15 cellular contexts compared by ENCODE assay signal in the genomic region with DNA sequence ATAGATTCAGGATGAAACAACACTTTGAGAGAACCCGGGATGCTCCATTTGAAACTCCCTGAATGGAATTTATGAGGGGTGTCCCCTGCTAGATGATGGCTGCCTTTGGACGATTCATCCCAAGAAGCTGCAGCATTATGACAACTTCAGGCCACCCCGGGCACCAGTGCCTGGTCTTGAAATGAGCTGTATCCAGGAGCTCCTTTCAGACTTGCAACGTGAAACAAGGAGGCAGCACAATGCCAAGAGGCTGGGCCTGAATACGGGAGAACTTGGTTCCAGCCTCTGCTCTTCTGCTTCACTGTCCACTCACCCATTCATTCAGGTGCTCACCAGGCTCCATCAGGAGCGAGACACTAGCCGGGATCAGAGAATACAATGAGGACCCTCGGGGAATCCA.
A peak's percentile ranks its signal among the peaks of the same experiment; 100 is the strongest.
DNase-seq lines count a peak whose midpoint lies in the region; ATAC-seq, FAIRE-seq and TF ChIP-seq lines count a peak whose summit lies in the region.
"Had no signal": no experiment of that assay in that cellular context is flagged by ENCODE, and none has a peak within 500 bp of the region (broad histone marks: within the 10 kb centered on the region; RNA-seq: fewer than 3 reads in every experiment).

No MANE protein-coding gene starts in this region.

- no peak for DNase-seq in MCF 10A (ENCODE audit: unreplicated experiment)
- DNase-seq in mammary epithelial cell, result no peak
- DNase-seq in WTC11 (ENCODE audit: low spot score), result no peak
- peak; percentile 29 for DNase-seq in kidney
- no peak for DNase-seq in type B pancreatic cell (ENCODE audit: extremely low spot score, unreplicated experiment)
- DNase-seq in dorsolateral prefrontal cortex, result no peak
- no peak for DNase-seq in stimulated activated naive CD4-positive, alpha-beta T cell treated with Interleukin-2 at 50 U/mL for 16 hours (lab: John Stamatoyannopoulos, UW)
- DNase-seq: adrenal gland, NCI-H1092, NCI-H226, ovary, PC-3, trophoblast cell had no signal

- 86% methylated on average over 8 of the region's 8 CpGs for WGBS in mammary epithelial cell (ENCODE audit: low coverage, missing lambda C conversion rate)

- no peak overlapping the region for H3K4me2 ChIP-seq in mammary epithelial cell (ENCODE audit: insufficient read depth, low read depth, low read length)

- H3K79me2 ChIP-seq in mammary epithelial cell (ENCODE audit: insufficient read depth, low read length), result peaks cover 14% of the 10 kb centered on the region

- no peaks in the 10 kb centered on the region for H3K9me3 ChIP-seq in mammary epithelial cell (replicated peaks; ENCODE audit: insufficient read depth, low read length)
- no peaks in the 10 kb centered on the region for H3K9me3 ChIP-seq in kidney (ENCODE audit: control insufficient read depth in 1 of 2, low read length in 2 of 2)
- H3K9me3 ChIP-seq: adrenal gland, ovary had no signal

- H3K4me1 ChIP-seq in mammary epithelial cell (ENCODE audit: insufficient read depth, low read length) (peaks cover 61% of the 10 kb centered on the region), kidney (ENCODE audit: control insufficient read depth in 1 of 2, insufficient read depth in 1 of 2, low read depth in 1 of 2, low read length in 2 of 2) (peaks cover 5 to 27% of the 10 kb centered on the region in 2 donors)

- no peak overlapping the region for H2AFZ ChIP-seq in mammary epithelial cell (ENCODE audit: low read depth, low read length)

- POLR2A ChIA-PET in MCF 10A (lab: Yijun Ruan, JAX), result interaction anchor here (1.3 kb wide), 2 partner anchors 8 to 81 kb away, joined by 3 to 4 read pairs; no protein-coding TSS in a partner anchor
- POLR2A ChIA-PET in WTC11 (lab: Charles Lee), result no interaction called here

- H3K4me3 ChIP-seq in mammary epithelial cell (replicated peaks in 1 of 3; ENCODE audit: insufficient read depth in 1 of 3, low read depth in 2 of 3, low read length in 3 of 3) (no peak overlapping the region), kidney (ENCODE audit: low read length in 2 of 2) (no peak overlapping the region), dorsolateral prefrontal cortex (no peak overlapping the region)
- H3K4me3 ChIP-seq: adrenal gland, ovary had no signal

- no peaks in the 10 kb centered on the region for H3K27me3 ChIP-seq in mammary epithelial cell (ENCODE audit: insufficient read depth, low read length)
- H3K27me3 ChIP-seq in dorsolateral prefrontal cortex, result no peaks in the 10 kb centered on the region
- H3K27me3 ChIP-seq: adrenal gland, ovary had no signal

- H3K9me3 Mint-ChIP-seq in MCF 10A (ENCODE audit: unreplicated experiment) (no peaks in the 10 kb centered on the region), WTC11 (peaks cover under 1% of the 10 kb centered on the region; the same call in 1 of the 2 replicates), type B pancreatic cell (no peaks in the 10 kb centered on the region)

- no peak for ATAC-seq in WTC11
- ATAC-seq in HG02885 (IDR thresholded peaks at IDR 0.05; ENCODE audit: poor library complexity, unreplicated experiment), result no peak
- ATAC-seq: PC-3 had no signal

- H3K36me3 ChIP-seq in mammary epithelial cell (ENCODE audit: insufficient read depth, low read length) (peaks cover 3% of the 10 kb centered on the region), kidney (ENCODE audit: control insufficient read depth in 1 of 2, insufficient read depth in 2 of 2, low read length in 2 of 2) (no peaks in the 10 kb centered on the region)
- H3K36me3 ChIP-seq: adrenal gland, ovary had no signal

- dilution Hi-C loops in mammary epithelial cell (cut with HindIII; ENCODE audit: low sequenced_read_pairs), result loop anchor here (5.0 kb wide), 1 partner anchor 68 kb away; no protein-coding TSS in a partner anchor

- BruUV-seq in MCF 10A (replicated peaks; lab: Mats Ljungman, UMichigan), result no TSS peak
- no TSS peak for BruUV-seq in mammary epithelial cell (replicated peaks; lab: Mats Ljungman, UMichigan)

- peak overlapping the region; percentile 85 for H3K27ac Mint-ChIP-seq in MCF 10A (ENCODE audit: low read depth, unreplicated experiment)
- H3K27ac Mint-ChIP-seq in WTC11, result peak overlapping the region; percentile 43; the same call in 1 of the 2 replicates
- H3K27ac Mint-ChIP-seq in type B pancreatic cell, result peak overlapping the region; percentile 89

- CTCF ChIA-PET in MCF 10A (lab: Yijun Ruan, JAX), result interaction anchor here (0.6 to 14.1 kb wide), 4 partner anchors 21 to 347 kb away, joined by 3 to 259 read pairs (median 3); a partner anchor contains a TSS
- CTCF ChIA-PET in mammary epithelial cell (lab: Charles Lee; ENCODE audit: low non-redundant PET), result no interaction called here
- CTCF ChIA-PET in WTC11 (lab: Charles Lee), result interaction anchor here (1.1 to 1.7 kb wide), 3 partner anchors 14 to 197 kb away, joined by 3 to 8 read pairs (median 3); no protein-coding TSS in a partner anchor

- peaks cover 15% of the 10 kb centered on the region for H3K36me3 Mint-ChIP-seq in MCF 10A (ENCODE audit: insufficient read depth, unreplicated experiment)
- peaks cover under 1% of the 10 kb centered on the region for H3K36me3 Mint-ChIP-seq in WTC11
- no peaks in the 10 kb centered on the region for H3K36me3 Mint-ChIP-seq in type B pancreatic cell

- H3K4me1 Mint-ChIP-seq in MCF 10A (ENCODE audit: insufficient read depth, unreplicated experiment) (peaks cover 44% of the 10 kb centered on the region), WTC11 (peaks cover 24% of the 10 kb centered on the region), type B pancreatic cell (ENCODE audit: unreplicated experiment) (peaks cover 19% of the 10 kb centered on the region)

- H3K4me3 Mint-ChIP-seq in MCF 10A (ENCODE audit: unreplicated experiment) (no peak overlapping the region), WTC11 (no peak overlapping the region), type B pancreatic cell (no peak overlapping the region)

- H3K27me3 Mint-ChIP-seq in MCF 10A (ENCODE audit: insufficient read depth, unreplicated experiment) (no peaks in the 10 kb centered on the region), WTC11 (ENCODE audit: low read depth) (no peaks in the 10 kb centered on the region), type B pancreatic cell (no peaks in the 10 kb centered on the region)

- H3K27ac ChIP-seq in mammary epithelial cell (ENCODE audit: insufficient read depth, low read depth, low read length), result no peak overlapping the region
- no peak overlapping the region for H3K27ac ChIP-seq in kidney (ENCODE audit: low read depth in 2 of 2, low read length in 2 of 2)
- H3K27ac ChIP-seq in dorsolateral prefrontal cortex, result peak overlapping the region in 1 of 59 donors; percentile 93
- H3K27ac ChIP-seq: ovary had no signal

- FAIRE-seq in kidney (lab: Jason Lieb, UNC), result no peak
- FAIRE-seq: colon had no signal

- in situ Hi-C loops in mammary epithelial cell (cut with MboI; ENCODE audit: low sequenced_read_pairs in 2 of 2), result loop anchor here (5.0 to 25.0 kb wide), 2 partner anchors 78 to 178 kb away; a partner anchor contains a TSS

- no peak overlapping the region for H3K9ac ChIP-seq in mammary epithelial cell (ENCODE audit: insufficient read depth, low read length)
- H3K9ac ChIP-seq in kidney (ENCODE audit: low read length in 2 of 2), result no peak overlapping the region

- intact Hi-C loops in MCF 10A (cut with micrococcal nuclease), result no loop called here
- intact Hi-C loops in mammary epithelial cell (cut with micrococcal nuclease), result loop anchor here (5.0 to 10.0 kb wide), 2 partner anchors 265 to 343 kb away; a partner anchor contains a TSS
- intact Hi-C loops in kidney (cut with DNase I), result loop anchor here (10.0 kb wide), 1 partner anchor 75 kb away; a partner anchor contains a TSS
- intact Hi-C loops in dorsolateral prefrontal cortex (cut with DNase I), result loop anchor here (5.0 to 10.0 kb wide), 2 partner anchors 38 to 335 kb away; no protein-coding TSS in a partner anchor

- H4K20me1 ChIP-seq in mammary epithelial cell (ENCODE audit: insufficient read depth, low read length), result no peaks in the 10 kb centered on the region

- TF ChIP-seq CTCF in MCF 10A (IDR thresholded peaks at IDR 0.05; ENCODE audit: unreplicated experiment), result no peak
- no peak for TF ChIP-seq CTCF in mammary epithelial cell (conservative IDR thresholded peaks at IDR 0.05 in 1 of 2, IDR thresholded peaks at IDR 0.05 in 1 of 2; ENCODE audit: extremely low read depth in 1 of 2, insufficient read depth in 1 of 2, low read depth in 1 of 2, low read length in 2 of 2)
- TF ChIP-seq CTCF in WTC11 (IDR thresholded peaks at IDR 0.05), result no peak
- no peak for TF ChIP-seq CTCF in kidney (IDR thresholded peaks at IDR 0.05; ENCODE audit: borderline replicate concordance, extremely low read depth, insufficient read depth)
- no peak for TF ChIP-seq CTCF in type B pancreatic cell (conservative IDR thresholded peaks at IDR 0.05)
- no peak for TF ChIP-seq CTCF in dorsolateral prefrontal cortex (IDR thresholded peaks at IDR 0.05 in 54 of 56, conservative IDR thresholded peaks at IDR 0.05 in 2 of 56; ENCODE audit: low read depth in 1 of 56, partially characterized antibody in 56 of 56)

TF ChIP-seq in WTC11, 78 proteins besides CTCF, POLR2A, EP300 and RAD21 (continues in another document):
- TF ChIP-seq, protein P1, sequence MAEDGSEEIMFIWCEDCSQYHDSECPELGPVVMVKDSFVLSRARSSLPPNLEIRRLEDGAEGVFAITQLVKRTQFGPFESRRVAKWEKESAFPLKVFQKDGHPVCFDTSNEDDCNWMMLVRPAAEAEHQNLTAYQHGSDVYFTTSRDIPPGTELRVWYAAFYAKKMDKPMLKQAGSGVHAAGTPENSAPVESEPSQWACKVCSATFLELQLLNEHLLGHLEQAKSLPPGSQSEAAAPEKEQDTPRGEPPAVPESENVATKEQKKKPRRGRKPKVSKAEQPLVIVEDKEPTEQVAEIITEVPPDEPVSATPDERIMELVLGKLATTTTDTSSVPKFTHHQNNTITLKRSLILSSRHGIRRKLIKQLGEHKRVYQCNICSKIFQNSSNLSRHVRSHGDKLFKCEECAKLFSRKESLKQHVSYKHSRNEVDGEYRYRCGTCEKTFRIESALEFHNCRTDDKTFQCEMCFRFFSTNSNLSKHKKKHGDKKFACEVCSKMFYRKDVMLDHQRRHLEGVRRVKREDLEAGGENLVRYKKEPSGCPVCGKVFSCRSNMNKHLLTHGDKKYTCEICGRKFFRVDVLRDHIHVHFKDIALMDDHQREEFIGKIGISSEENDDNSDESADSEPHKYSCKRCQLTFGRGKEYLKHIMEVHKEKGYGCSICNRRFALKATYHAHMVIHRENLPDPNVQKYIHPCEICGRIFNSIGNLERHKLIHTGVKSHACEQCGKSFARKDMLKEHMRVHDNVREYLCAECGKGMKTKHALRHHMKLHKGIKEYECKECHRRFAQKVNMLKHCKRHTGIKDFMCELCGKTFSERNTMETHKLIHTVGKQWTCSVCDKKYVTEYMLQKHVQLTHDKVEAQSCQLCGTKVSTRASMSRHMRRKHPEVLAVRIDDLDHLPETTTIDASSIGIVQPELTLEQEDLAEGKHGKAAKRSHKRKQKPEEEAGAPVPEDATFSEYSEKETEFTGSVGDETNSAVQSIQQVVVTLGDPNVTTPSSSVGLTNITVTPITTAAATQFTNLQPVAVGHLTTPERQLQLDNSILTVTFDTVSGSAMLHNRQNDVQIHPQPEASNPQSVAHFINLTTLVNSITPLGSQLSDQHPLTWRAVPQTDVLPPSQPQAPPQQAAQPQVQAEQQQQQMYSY (CRISPR knock-in tag; IDR thresholded peaks at IDR 0.05), result no peak
- no peak for TF ChIP-seq GTF2I (CRISPR knock-in tag; conservative IDR thresholded peaks at IDR 0.05)
- TF ChIP-seq GABPB1 (CRISPR knock-in tag; IDR thresholded peaks at IDR 0.05), result no peak
- TF ChIP-seq HMGA2 (CRISPR knock-in tag; IDR thresholded peaks at IDR 0.05), result no peak
